In the genomic region with DNA sequence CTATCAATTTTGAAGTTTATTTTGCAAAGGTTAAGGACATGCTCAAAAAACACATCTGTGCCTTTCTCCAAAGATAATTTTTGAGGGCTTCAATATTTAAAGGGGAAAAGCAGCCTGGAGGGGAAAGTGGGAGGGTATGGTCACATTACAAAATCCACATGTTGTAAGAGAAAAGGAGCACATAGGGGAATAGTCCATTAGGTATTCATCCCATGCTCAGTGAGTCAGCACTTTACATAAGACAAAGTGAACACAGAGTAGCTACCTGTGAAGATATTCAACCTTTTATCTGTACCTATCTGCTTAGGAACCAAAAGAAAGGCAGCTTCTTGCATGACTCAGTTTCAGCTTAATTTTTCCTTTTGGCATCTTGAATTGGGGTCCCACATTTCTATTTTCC, we compare ENCODE assay signal across 31 cellular contexts.
DNase-seq lines count a peak whose midpoint lies in the region; ATAC-seq, FAIRE-seq and TF ChIP-seq lines count a peak whose summit lies in the region.
"Had no signal": no experiment of that assay in that cellular context is flagged by ENCODE, and none has a peak within 500 bp of the region (broad histone marks: within the 10 kb centered on the region; RNA-seq: fewer than 3 reads in every experiment).

No MANE protein-coding gene starts in this region.

- H3K9me3 ChIP-seq in Loucy (ENCODE audit: insufficient read depth, low read depth, low read length) (no peaks in the 10 kb centered on the region), iPS-18a (ENCODE audit: control insufficient read depth, low read depth, low read length) (no peaks in the 10 kb centered on the region), esophagus squamous epithelium (no peaks in the 10 kb centered on the region), mucosa of descending colon (no peaks in the 10 kb centered on the region)
- H3K9me3 ChIP-seq: testis, uterus had no signal

- H3K36me3 Mint-ChIP-seq in WTC11 = no peaks in the 10 kb centered on the region
- H3K36me3 Mint-ChIP-seq: T-cell had no signal

- TF ChIP-seq CTCF in Loucy (conservative IDR thresholded peaks at IDR 0.05; ENCODE audit: low read length) (no peak), WTC11 (IDR thresholded peaks at IDR 0.05) (no peak), esophagus squamous epithelium (IDR thresholded peaks at IDR 0.05) (no peak), mucosa of descending colon (IDR thresholded peaks at IDR 0.05) (no peak)

- TF ChIP-seq POLR2A in H54 (IDR thresholded peaks at IDR 0.05; ENCODE audit: low read depth, low read length) = no peak
- TF ChIP-seq POLR2A in esophagus squamous epithelium (IDR thresholded peaks at IDR 0.05) = no peak

- peak; percentile 45 for FAIRE-seq in H54 (lab: Jason Lieb, UNC)
- FAIRE-seq: small intestine had no signal

- H3K9ac ChIP-seq in Loucy (ENCODE audit: low read depth, low read length, poor library complexity, severe bottlenecking) (no peak overlapping the region), iPS-18a (ENCODE audit: low read length) (peak overlapping the region; percentile 12)

- H3K36me3 ChIP-seq in Loucy (ENCODE audit: insufficient read depth, low read length) (no peaks in the 10 kb centered on the region), iPS-18a (ENCODE audit: control insufficient read depth, low read depth, low read length) (no peaks in the 10 kb centered on the region), esophagus squamous epithelium (no peaks in the 10 kb centered on the region), mucosa of descending colon (ENCODE audit: low read depth) (no peaks in the 10 kb centered on the region)
- H3K36me3 ChIP-seq: uterus had no signal

- H2AFZ ChIP-seq in Loucy (ENCODE audit: low read length) = peak overlapping the region; percentile 56; the same call in 1 of the 2 replicates
- H2AFZ ChIP-seq: hepatocyte had no signal

- no peaks in the 10 kb centered on the region for H3F3A ChIP-seq in Loucy (ENCODE audit: low read depth)

- no peaks in the 10 kb centered on the region for H4K20me1 ChIP-seq in Loucy (ENCODE audit: insufficient read depth, low read length, poor library complexity, severe bottlenecking)

- CTCF ChIA-PET in WTC11 (lab: Charles Lee) = no interaction called here

- no peaks in the 10 kb centered on the region for H3K9me2 ChIP-seq in Loucy (replicated peaks; ENCODE audit: low read depth, low read length)

- H3K9me3 Mint-ChIP-seq in WTC11 = no peaks in the 10 kb centered on the region

- ATAC-seq in WTC11 = no peak; the same call in 1 of the 2 replicates
- ATAC-seq in mucosa of descending colon = no peak
- ATAC-seq in HG02798 (IDR thresholded peaks at IDR 0.05; ENCODE audit: poor library complexity, unreplicated experiment) = no peak
- ATAC-seq: Right ventricle myocardium inferior, T-cell had no signal

- POLR2A ChIA-PET in WTC11 (lab: Charles Lee) = no interaction called here

- H3K27me3 ChIP-seq in Loucy (ENCODE audit: insufficient read depth, low read length, poor library complexity, severe bottlenecking) (no peaks in the 10 kb centered on the region), iPS-18a (ENCODE audit: control insufficient read depth, insufficient read depth, low read length) (no peaks in the 10 kb centered on the region), esophagus squamous epithelium (no peaks in the 10 kb centered on the region)
- H3K27me3 ChIP-seq: dorsolateral prefrontal cortex, hepatocyte, testis, uterus had no signal

- H3K4me1 ChIP-seq in Loucy (ENCODE audit: insufficient read depth, low read length, poor library complexity, severe bottlenecking) = no peaks in the 10 kb centered on the region
- H3K4me1 ChIP-seq in iPS-18a (ENCODE audit: control insufficient read depth, low read depth, low read length) = peaks cover 16% of the 10 kb centered on the region
- H3K4me1 ChIP-seq in esophagus squamous epithelium = no peaks in the 10 kb centered on the region
- no peaks in the 10 kb centered on the region for H3K4me1 ChIP-seq in mucosa of descending colon (ENCODE audit: low read depth)
- H3K4me1 ChIP-seq: testis, uterus had no signal

- H3K27ac ChIP-seq in iPS-18a (ENCODE audit: low read length) = no peak overlapping the region
- no peak overlapping the region for H3K27ac ChIP-seq in esophagus squamous epithelium
- H3K27ac ChIP-seq: C4-2B, dorsolateral prefrontal cortex, hepatocyte, testis, uterus had no signal

- no peaks in the 10 kb centered on the region for H3K27me3 Mint-ChIP-seq in WTC11 (ENCODE audit: low read depth)
- H3K27me3 Mint-ChIP-seq: T-cell had no signal

- H3K79me2 ChIP-seq in Loucy (ENCODE audit: insufficient read depth, low read length) = no peaks in the 10 kb centered on the region
- H3K79me2 ChIP-seq: hepatocyte had no signal

- H3K4me2 ChIP-seq in Loucy (ENCODE audit: low read depth, low read length, poor library complexity, severe bottlenecking) = no peak overlapping the region
- H3K4me2 ChIP-seq: hepatocyte had no signal

- intact Hi-C loops in esophagus squamous epithelium (cut with DNase I) = no loop called here
- intact Hi-C loops in mucosa of descending colon (cut with DNase I, micrococcal nuclease) = no loop called here

- H3K4me3 ChIP-seq in Loucy (ENCODE audit: low read length, poor library complexity, severe bottlenecking) (no peak overlapping the region), iPS-18a (ENCODE audit: low read length) (no peak overlapping the region), esophagus squamous epithelium (no peak overlapping the region), mucosa of descending colon (no peak overlapping the region)
- H3K4me3 ChIP-seq: dorsolateral prefrontal cortex, hepatocyte, testis, uterus had no signal

- no peak for DNase-seq in H54 (ENCODE audit: insufficient read length, low spot score)
- DNase-seq in WTC11 (ENCODE audit: low spot score) = no peak
- DNase-seq in esophagus squamous epithelium (lab: John Stamatoyannopoulos, UW) = no peak
- no peak for DNase-seq in mucosa of descending colon
- no peak for DNase-seq in cerebellum (ENCODE audit: low spot score)
- DNase-seq: activated naive CD4-positive, alpha-beta T cell treated with anti-CD3 and anti-CD28 coated beads, Interleukin-2, amount 50 U/mL, for 16 hours; anterior cingulate cortex; Calu3; central memory CD4-positive, alpha-beta T cell; dorsolateral prefrontal cortex; EL; erythroblast; foreskin melanocyte; Karpas-422; kidney; NCI-H1092 treated with DMSO at 0.1 percent for 48 hours; NCI-H2107; NCI-H524; nucleus accumbens; small intestine; stimulated activated CD4-positive, alpha-beta T cell treated with anti-CD3 and anti-CD28 coated beads, Interleukin-4, amount 100 ng/mL, for 1 hour; stimulated activated naive CD4-positive, alpha-beta T cell; T-cell; testis; uterus had no signal

- H3K4me3 Mint-ChIP-seq in WTC11 = no peak overlapping the region
- H3K4me3 Mint-ChIP-seq: T-cell had no signal

- peaks cover 28% of the 10 kb centered on the region for H3K4me1 Mint-ChIP-seq in WTC11
- H3K4me1 Mint-ChIP-seq: T-cell had no signal

- peak overlapping the region; percentile 61 for H3K27ac Mint-ChIP-seq in WTC11
- H3K27ac Mint-ChIP-seq: T-cell had no signal

TF ChIP-seq in WTC11, 78 proteins besides CTCF, POLR2A, EP300 and RAD21 (continues in another document):
- TF ChIP-seq OVOL2 (CRISPR knock-in tag; IDR thresholded peaks at IDR 0.05; ENCODE audit: borderline replicate concordance) (no peak), TEAD1 (CRISPR knock-in tag; IDR thresholded peaks at IDR 0.05) (no peak), HMGXB4 (CRISPR knock-in tag; IDR thresholded peaks at IDR 0.05) (no peak), FOXJ3 (CRISPR knock-in tag; IDR thresholded peaks at IDR 0.05; ENCODE audit: borderline replicate concordance) (no peak), SMAD3 (CRISPR knock-in tag; IDR thresholded peaks at IDR 0.05; ENCODE audit: borderline replicate concordance) (no peak)
- TF ChIP-seq, protein P1, sequence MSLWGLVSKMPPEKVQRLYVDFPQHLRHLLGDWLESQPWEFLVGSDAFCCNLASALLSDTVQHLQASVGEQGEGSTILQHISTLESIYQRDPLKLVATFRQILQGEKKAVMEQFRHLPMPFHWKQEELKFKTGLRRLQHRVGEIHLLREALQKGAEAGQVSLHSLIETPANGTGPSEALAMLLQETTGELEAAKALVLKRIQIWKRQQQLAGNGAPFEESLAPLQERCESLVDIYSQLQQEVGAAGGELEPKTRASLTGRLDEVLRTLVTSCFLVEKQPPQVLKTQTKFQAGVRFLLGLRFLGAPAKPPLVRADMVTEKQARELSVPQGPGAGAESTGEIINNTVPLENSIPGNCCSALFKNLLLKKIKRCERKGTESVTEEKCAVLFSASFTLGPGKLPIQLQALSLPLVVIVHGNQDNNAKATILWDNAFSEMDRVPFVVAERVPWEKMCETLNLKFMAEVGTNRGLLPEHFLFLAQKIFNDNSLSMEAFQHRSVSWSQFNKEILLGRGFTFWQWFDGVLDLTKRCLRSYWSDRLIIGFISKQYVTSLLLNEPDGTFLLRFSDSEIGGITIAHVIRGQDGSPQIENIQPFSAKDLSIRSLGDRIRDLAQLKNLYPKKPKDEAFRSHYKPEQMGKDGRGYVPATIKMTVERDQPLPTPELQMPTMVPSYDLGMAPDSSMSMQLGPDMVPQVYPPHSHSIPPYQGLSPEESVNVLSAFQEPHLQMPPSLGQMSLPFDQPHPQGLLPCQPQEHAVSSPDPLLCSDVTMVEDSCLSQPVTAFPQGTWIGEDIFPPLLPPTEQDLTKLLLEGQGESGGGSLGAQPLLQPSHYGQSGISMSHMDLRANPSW (CRISPR knock-in tag; conservative IDR thresholded peaks at IDR 0.05; ENCODE audit: low read depth) = no peak
